ENCODE assay signal across 24 cellular contexts in genomic region chr19:33158365-33158764, GRCh38. TPM values are rescaled to one million over a fixed set of nuclear protein-coding genes. Genes with fewer than 3 reads are reported as not detected.
DNase-seq lines count a peak whose midpoint lies in the region; ATAC-seq, FAIRE-seq and TF ChIP-seq lines count a peak whose summit lies in the region.
"Had no signal": no experiment of that assay in that cellular context is flagged by ENCODE, and none has a peak within 500 bp of the region (broad histone marks: within the 10 kb centered on the region; RNA-seq: fewer than 3 reads in every experiment).

No MANE protein-coding gene starts in this region.

- H3K36me3 Mint-ChIP-seq in T-helper 2 cell treated with Interferon-gamma antibody and Interleukin-4, amounts not matched to agents 5 μg/mL and 100 μg/mL, for 36 hours (ENCODE audit: low read depth), result peaks cover 5% of the 10 kb centered on the region

- peak overlapping the region; percentile 14 to 83 (median 75); a peak in 21 of 22 replicates for H3K4me2 ChIP-seq in BLaER1 treated with 17β-estradiol and CSF1 and Interleukin-3, amounts not matched to agents 10 nM and 100 nM
- H3K4me2 ChIP-seq: PC-9 had no signal

- intact Hi-C loops in body of pancreas (cut with DNase I), result no loop called here
- intact Hi-C loops in right lobe of liver (cut with DNase I), result no loop called here

- peaks cover 41 to 68% (median 54%) of the 10 kb centered on the region in 10 experiments for H3K4me1 ChIP-seq in BLaER1 treated with 17β-estradiol and CSF1 and Interleukin-3, amounts not matched to agents 10 nM and 100 nM
- H3K4me1 ChIP-seq in body of pancreas (peaks cover 13% of the 10 kb centered on the region), right lobe of liver (peaks cover 0 to 14% (median 3%) of the 10 kb centered on the region in 4 donors)

- H3K9me3 Mint-ChIP-seq in T-helper 2 cell treated with Interferon-gamma antibody and Interleukin-4, amounts not matched to agents 5 μg/mL and 100 μg/mL, for 36 hours, result peaks cover 4% of the 10 kb centered on the region
- H3K9me3 Mint-ChIP-seq: HFFc6 had no signal

- no peaks in the 10 kb centered on the region for H4K20me1 ChIP-seq in BLaER1 treated with 17β-estradiol and CSF1 and Interleukin-3, amounts not matched to agents 10 nM and 100 nM

- FAIRE-seq in frontal cortex (lab: Jason Lieb, UNC), result no peak
- FAIRE-seq: GM19239 had no signal

- TF ChIP-seq POLR2A in body of pancreas (IDR thresholded peaks at IDR 0.05) (no peak), right lobe of liver (IDR thresholded peaks at IDR 0.05) (no peak)

- no peaks in the 10 kb centered on the region; a peak in 1 of 22 replicates for H3K36me3 ChIP-seq in BLaER1 treated with 17β-estradiol and CSF1 and Interleukin-3, amounts not matched to agents 10 nM and 100 nM
- H3K36me3 ChIP-seq in body of pancreas (replicated peaks in 1 of 2; ENCODE audit: insufficient read depth in 1 of 2, low read depth in 2 of 2) (no peaks in the 10 kb centered on the region), right lobe of liver (no peaks in the 10 kb centered on the region)

- no peak for TF ChIP-seq CTCF in body of pancreas (IDR thresholded peaks at IDR 0.05)
- TF ChIP-seq CTCF in right lobe of liver (IDR thresholded peaks at IDR 0.05), result no peak

- H3K4me1 Mint-ChIP-seq in T-helper 2 cell treated with Interferon-gamma antibody and Interleukin-4, amounts not matched to agents 5 μg/mL and 100 μg/mL, for 36 hours (ENCODE audit: low read depth), result peaks cover 29% of the 10 kb centered on the region

- peak; percentile 45 for ATAC-seq in body of pancreas
- peak; percentile 56 to 82 (median 78) for ATAC-seq in right lobe of liver
- ATAC-seq in GM21576 (IDR thresholded peaks at IDR 0.05; ENCODE audit: unreplicated experiment), result no peak

- H3K27me3 ChIP-seq in BLaER1 treated with 17β-estradiol and CSF1 and Interleukin-3, amounts not matched to agents 10 nM and 100 nM, result no peaks in the 10 kb centered on the region
- H3K27me3 ChIP-seq in body of pancreas (no peaks in the 10 kb centered on the region), right lobe of liver (no peaks in the 10 kb centered on the region)

- peak overlapping the region in 9 of 11 experiments; percentile 32 to 66 (median 52); a peak in 15 of 22 replicates for H3K27ac ChIP-seq in BLaER1 treated with 17β-estradiol and CSF1 and Interleukin-3, amounts not matched to agents 10 nM and 100 nM
- H3K27ac ChIP-seq in body of pancreas (no peak overlapping the region), right lobe of liver (peak overlapping the region in 2 of 3 donors; percentile 18 to 32)
- H3K27ac ChIP-seq: C4-2B, PC-9 had no signal

- peak overlapping the region; percentile 74 for H3K27ac Mint-ChIP-seq in T-helper 2 cell treated with Interferon-gamma antibody and Interleukin-4, amounts not matched to agents 5 μg/mL and 100 μg/mL, for 36 hours
- H3K27ac Mint-ChIP-seq: HFFc6 had no signal

- peak overlapping the region in 4 of 11 experiments; percentile 0 to 36 (median 31); a peak in 4 of 22 replicates for H3K9ac ChIP-seq in BLaER1 treated with 17β-estradiol and CSF1 and Interleukin-3, amounts not matched to agents 10 nM and 100 nM

- DNase-seq in T-helper 2 cell treated with Interferon-gamma antibody and Interleukin-4, amounts not matched to agents 5 μg/mL and 100 μg/mL, for 36 hours (ENCODE audit: low spot score), result no peak
- DNase-seq in T-helper 2 cell, result no peak
- DNase-seq in body of pancreas, result no peak
- no peak for DNase-seq in right lobe of liver
- no peak for DNase-seq in ecto neural progenitor cell (ENCODE audit: low spot score)
- DNase-seq in frontal cortex (ENCODE audit: low spot score in 2 of 2), result no peak
- DNase-seq: COR-L47, DMS153, HFFc6, IMR-90, Karpas-422, NCI-H1105, NCI-H1694, NCI-H2107, NCI-H2227 treated with DMSO at 0.1 percent for 48 hours, NCI-H524, PC-9 had no signal

- peak overlapping the region; percentile 27 for H3K4me3 Mint-ChIP-seq in T-helper 2 cell treated with Interferon-gamma antibody and Interleukin-4, amounts not matched to agents 5 μg/mL and 100 μg/mL, for 36 hours
- H3K4me3 Mint-ChIP-seq: HFFc6 had no signal

- peaks cover 0 to 14% (median 12%) of the 10 kb centered on the region in 11 experiments; a peak in 11 of 22 replicates for H3K9me3 ChIP-seq in BLaER1 treated with 17β-estradiol and CSF1 and Interleukin-3, amounts not matched to agents 10 nM and 100 nM (replicated peaks in 1 of 11)
- H3K9me3 ChIP-seq in body of pancreas, result no peaks in the 10 kb centered on the region
- no peaks in the 10 kb centered on the region for H3K9me3 ChIP-seq in right lobe of liver

- no peak overlapping the region for H3K4me3 ChIP-seq in BLaER1 treated with 17β-estradiol and CSF1 and Interleukin-3, amounts not matched to agents 10 nM and 100 nM
- H3K4me3 ChIP-seq in body of pancreas, result no peak overlapping the region
- no peak overlapping the region for H3K4me3 ChIP-seq in right lobe of liver
- H3K4me3 ChIP-seq: PC-9 had no signal

- H3K27me3 Mint-ChIP-seq in T-helper 2 cell treated with Interferon-gamma antibody and Interleukin-4, amounts not matched to agents 5 μg/mL and 100 μg/mL, for 36 hours (ENCODE audit: low read depth), result peaks cover 2% of the 10 kb centered on the region

- WGBS in body of pancreas, 2 donors, result 41 to 51% methylated on average over 6 of the region's 6 CpGs
- 34% methylated on average over 6 of the region's 6 CpGs for WGBS in right lobe of liver (ENCODE audit: insufficient coverage, low coverage, low lambda C conversion rate, missing lambda C conversion rate)

RNA-seq across cellular contexts. Expression of gene WDR88, which starts 26.5 kb away (rescaled TPM):
- total RNA-seq in body of pancreas (not detected), right lobe of liver (not detected), frontal cortex (not detected)
- total RNA-seq: A172, H4, HFFc6, HT-29, IMR-90 had no signal

RNA-seq across cellular contexts. Expression of gene LRP3, which starts 35.8 kb away (rescaled TPM):
- 10 to 100 TPM; 18.1 to 23.3 TPM for total RNA-seq in body of pancreas
- 10 to 100 TPM; 25.2 to 40.7 (median 33.7) TPM for total RNA-seq in right lobe of liver
- 93.8 TPM for total RNA-seq in frontal cortex
- total RNA-seq: HT-29 had no signal

Comparison
In these comparisons a context has a peak if more than half of its experiments do, and no peak if none do; other contexts are left out.
1. H3K27ac ChIP-seq: peak in BLaER1 treated with 17β-estradiol and CSF1 and Interleukin-3, amounts not matched to agents 10 nM and 100 nM (9 of 11) and right lobe of liver (2 of 3); none in body of pancreas (0 of 4).